In the genomic region with DNA sequence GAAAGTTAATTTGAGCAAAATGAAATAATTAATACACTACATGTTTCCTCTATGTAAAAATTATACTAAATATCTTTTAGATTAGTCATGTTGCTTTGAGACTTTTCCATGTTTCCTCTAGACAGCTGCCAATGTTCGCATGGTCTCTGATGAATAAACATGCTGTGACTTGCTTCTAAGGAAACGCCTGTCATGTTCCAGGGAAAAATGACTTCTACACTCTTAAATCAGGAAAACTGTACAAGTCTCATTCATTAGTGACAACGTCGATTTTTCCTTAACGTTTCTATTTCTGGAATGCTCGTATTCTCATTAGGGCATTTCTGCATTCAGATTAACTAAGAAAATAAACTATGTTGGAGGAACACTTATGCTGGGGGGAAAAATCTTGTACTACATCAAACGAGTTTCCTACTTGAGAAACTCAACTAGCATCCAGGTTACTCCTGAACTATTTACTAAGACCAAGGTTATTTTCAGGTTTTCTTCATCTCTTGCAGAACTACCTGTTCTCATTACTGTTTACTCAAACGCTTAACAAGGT, we compare ENCODE assay signal across 8 cellular contexts. TPM values are rescaled to one million over a fixed set of nuclear protein-coding genes. Genes with fewer than 3 reads are reported as not detected.
A peak's percentile ranks its signal among the peaks of the same experiment; 100 is the strongest.
DNase-seq lines count a peak whose midpoint lies in the region; ATAC-seq and TF ChIP-seq lines count a peak whose summit lies in the region.

No MANE protein-coding gene starts in this region.

- no peak overlapping the region for H3K27ac Mint-ChIP-seq in naive thymus-derived CD4-positive, alpha-beta T cell

- H3K27ac ChIP-seq in HUES48 (ENCODE audit: low read depth, low read length) (no peak overlapping the region), colonic mucosa (peak overlapping the region; percentile 96)
- H3K27ac ChIP-seq in naive thymus-derived CD4-positive, alpha-beta T cell (ENCODE audit: low read depth, low read length), result no peak overlapping the region

- no peaks in the 10 kb centered on the region for H3K36me3 ChIP-seq in HUES48 (ENCODE audit: control insufficient read depth, insufficient read depth, low read length)
- no peaks in the 10 kb centered on the region for H3K36me3 ChIP-seq in colonic mucosa
- H3K36me3 ChIP-seq in naive thymus-derived CD4-positive, alpha-beta T cell (ENCODE audit: control insufficient read depth in 2 of 3, insufficient read depth in 3 of 3, low read length in 3 of 3), result no peaks in the 10 kb centered on the region

- no peaks in the 10 kb centered on the region for H3K9me3 ChIP-seq in HUES48 (ENCODE audit: control insufficient read depth, insufficient read depth, low read length)
- no peaks in the 10 kb centered on the region for H3K9me3 ChIP-seq in colonic mucosa
- H3K9me3 ChIP-seq in naive thymus-derived CD4-positive, alpha-beta T cell (ENCODE audit: control insufficient read depth in 2 of 3, low read length in 3 of 3), result no peaks in the 10 kb centered on the region

- H3K4me1 Mint-ChIP-seq in naive thymus-derived CD4-positive, alpha-beta T cell, result peaks cover 0 to 9% (median 8%) of the 10 kb centered on the region in 7 donors

- H3K27me3 Mint-ChIP-seq in naive thymus-derived CD4-positive, alpha-beta T cell, result peaks cover 27 to 66% (median 50%) of the 10 kb centered on the region in 5 donors

- H3K9me3 Mint-ChIP-seq in naive thymus-derived CD4-positive, alpha-beta T cell, result peaks cover 0 to 4% (median 0%) of the 10 kb centered on the region in 11 donors

- H3K4me3 ChIP-seq in HUES48 (ENCODE audit: low read depth, low read length) (peak overlapping the region; percentile 91), colonic mucosa (peak overlapping the region; percentile 57)
- no peak overlapping the region for H3K4me3 ChIP-seq in naive thymus-derived CD4-positive, alpha-beta T cell (ENCODE audit: low read length)

- TF ChIP-seq CTCF in colonic mucosa (IDR thresholded peaks at IDR 0.05), result no peak

- POLR2A ChIA-PET in naive thymus-derived CD4-positive, alpha-beta T cell (lab: Charles Lee), result no interaction called here

- H3K36me3 Mint-ChIP-seq in naive thymus-derived CD4-positive, alpha-beta T cell, result no peaks in the 10 kb centered on the region

- intact Hi-C loops in colonic mucosa (cut with DNase I), result loop anchor here (5.0 to 10.0 kb wide), 2 partner anchors 75 to 103 kb away; no protein-coding TSS in a partner anchor
- intact Hi-C loops in naive thymus-derived CD4-positive, alpha-beta T cell (cut with micrococcal nuclease), result no loop called here

- CTCF ChIA-PET in naive thymus-derived CD4-positive, alpha-beta T cell (lab: Charles Lee), result no interaction called here

- peak overlapping the region; percentile 50 to 85 (median 72) for H3K4me3 Mint-ChIP-seq in naive thymus-derived CD4-positive, alpha-beta T cell

- DNase-seq in AG20443 (ENCODE audit: low spot score), result peak; percentile 14
- DNase-seq in colonic mucosa, result no peak
- no peak for DNase-seq in naive thymus-derived CD4-positive, alpha-beta T cell
- DNase-seq in HUDEP-2 (lab: John Stamatoyannopoulos, UW; ENCODE audit: unreplicated experiment in 76 of 76), result no peak

- peaks cover 11% of the 10 kb centered on the region for H3K27me3 ChIP-seq in HUES48 (ENCODE audit: control insufficient read depth, insufficient read depth, low read length)
- H3K27me3 ChIP-seq in colonic mucosa, result no peaks in the 10 kb centered on the region
- peaks cover 0 to 8% of the 10 kb centered on the region in 2 donors for H3K27me3 ChIP-seq in naive thymus-derived CD4-positive, alpha-beta T cell (ENCODE audit: control insufficient read depth in 2 of 2, insufficient read depth in 2 of 2, low read length in 2 of 2)

- ATAC-seq in naive thymus-derived CD4-positive, alpha-beta T cell, result no peak
- ATAC-seq in HG03097 (IDR thresholded peaks at IDR 0.05; ENCODE audit: low FRiP score, unreplicated experiment) (no peak), GM21825 (IDR thresholded peaks at IDR 0.05; ENCODE audit: unreplicated experiment) (no peak), HG03354 (IDR thresholded peaks at IDR 0.05; ENCODE audit: poor library complexity, severe bottlenecking, unreplicated experiment) (no peak)

- H3K9ac ChIP-seq in HUES48 (ENCODE audit: low read depth, low read length), result no peak overlapping the region
- peak overlapping the region; percentile 81 for H3K9ac ChIP-seq in colonic mucosa (ENCODE audit: low read depth in 2 of 2, low read length in 2 of 2)

- peaks cover 17% of the 10 kb centered on the region for H3K4me1 ChIP-seq in HUES48 (ENCODE audit: control insufficient read depth, insufficient read depth, low read length)
- no peaks in the 10 kb centered on the region for H3K4me1 ChIP-seq in colonic mucosa
- H3K4me1 ChIP-seq in naive thymus-derived CD4-positive, alpha-beta T cell (ENCODE audit: control insufficient read depth in 2 of 2, insufficient read depth in 2 of 2, low read length in 2 of 2), result no peaks in the 10 kb centered on the region

RNA-seq across cellular contexts. Expression of a gene that starts 1.6 kb away (rescaled TPM):
- total RNA-seq in colonic mucosa, result 10 to 100 TPM; 20.7 to 23.9 TPM
- total RNA-seq in naive thymus-derived CD4-positive, alpha-beta T cell, result 1 to 10 TPM in 2 of 5 experiments, under 1 TPM in 2, not detected in 1; 0.27 to 8.0 (median 1.7) TPM
- under 1 TPM in 1 of 2 donors, not detected in 1; 0.22 TPM for polyA plus RNA-seq in naive thymus-derived CD4-positive, alpha-beta T cell
